8 cellular contexts compared by ENCODE assay signal in genomic region chr13:99281811-99282263, GRCh38. TPM values are rescaled to one million over a fixed set of nuclear protein-coding genes. Genes with fewer than 3 reads are reported as not detected.
DNase-seq lines count a peak whose midpoint lies in the region; ATAC-seq, FAIRE-seq and TF ChIP-seq lines count a peak whose summit lies in the region.

No MANE protein-coding gene starts in this region.

- TF ChIP-seq RAD21 in HepG2 (CRISPR knock-in tag; IDR thresholded peaks at IDR 0.05) = no peak

- FAIRE-seq in HepG2 (lab: Jason Lieb, UNC) = no peak

- H3K36me3 ChIP-seq in HepG2 (replicated peaks in 1 of 2; ENCODE audit: control insufficient read depth in 1 of 2, insufficient read depth in 2 of 2, low read length in 2 of 2) = peaks cover 2 to 11% of the 10 kb centered on the region in 2 experiments; a peak in 4 of 5 replicates
- no peaks in the 10 kb centered on the region for H3K36me3 ChIP-seq in upper lobe of right lung

- DNase-seq in AG20443 (ENCODE audit: low spot score) = peak; percentile 79
- DNase-seq in activated T-helper 1 cell treated with anti-CD3 and anti-CD28 coated beads, Interleukin-12 subunit alpha, Interleukin-12 subunit beta, Interleukin-2, Interleukin-4 antibody, amounts not matched to agents 30 ng/mL and 10 ng/mL and 1 ng/mL, durations not matched to agents 14 hours and 24 hours and 36 hours (ENCODE audit: low spot score) = no peak
- DNase-seq in HepG2 (ENCODE audit: low spot score) = no peak
- DNase-seq in upper lobe of right lung = peak; percentile 77
- DNase-seq in foreskin keratinocyte = no peak
- no peak for DNase-seq in RWPE1 (ENCODE audit: low spot score)

- H3K27ac Mint-ChIP-seq in activated T-helper 1 cell treated with anti-CD3 and anti-CD28 coated beads, Interleukin-12 subunit alpha, Interleukin-12 subunit beta, Interleukin-2, Interleukin-4 antibody, amounts not matched to agents 30 ng/mL and 10 ng/mL and 1 ng/mL, durations not matched to agents 14 hours and 24 hours and 36 hours = peak overlapping the region; percentile 32

- peaks cover 3% of the 10 kb centered on the region; the same call in 1 of the 2 replicates for H4K20me1 ChIP-seq in HepG2 (ENCODE audit: insufficient read depth, low read length)

- H2AFZ ChIP-seq in HepG2 (ENCODE audit: low read length) = no peak overlapping the region

- peaks cover 64% of the 10 kb centered on the region for H3K4me1 Mint-ChIP-seq in activated T-helper 1 cell treated with anti-CD3 and anti-CD28 coated beads, Interleukin-12 subunit alpha, Interleukin-12 subunit beta, Interleukin-2, Interleukin-4 antibody, amounts not matched to agents 30 ng/mL and 10 ng/mL and 1 ng/mL, durations not matched to agents 14 hours and 24 hours and 36 hours (ENCODE audit: low read depth)

- H3K9me3 ChIP-seq in HepG2 (ENCODE audit: low read length) = no peaks in the 10 kb centered on the region
- no peaks in the 10 kb centered on the region for H3K9me3 ChIP-seq in upper lobe of right lung

- H3K36me3 Mint-ChIP-seq in activated T-helper 1 cell treated with anti-CD3 and anti-CD28 coated beads, Interleukin-12 subunit alpha, Interleukin-12 subunit beta, Interleukin-2, Interleukin-4 antibody, amounts not matched to agents 30 ng/mL and 10 ng/mL and 1 ng/mL, durations not matched to agents 14 hours and 24 hours and 36 hours (ENCODE audit: low read depth) = peaks cover 31% of the 10 kb centered on the region

- 97% methylated on average over 5 of the region's 5 CpGs for WGBS in HepG2 (ENCODE audit: low lambda C conversion rate)

- H3K4me2 ChIP-seq in HepG2 (ENCODE audit: low read depth, low read length) = no peak overlapping the region

- no peak overlapping the region for H3K9ac ChIP-seq in HepG2 (ENCODE audit: insufficient read depth, low read depth, low read length)

- TF ChIP-seq POLR2A in HepG2 (IDR thresholded peaks at IDR 0.05; ENCODE audit: insufficient read depth in 1 of 2, low read depth in 2 of 2, low read length in 2 of 2) = no peak

- intact Hi-C loops in activated T-helper 1 cell treated with anti-CD3 and anti-CD28 coated beads, Interleukin-12 subunit alpha, Interleukin-12 subunit beta, Interleukin-2, Interleukin-4 antibody, amounts not matched to agents 30 ng/mL and 10 ng/mL and 1 ng/mL, durations not matched to agents 14 hours and 24 hours and 36 hours (cut with micrococcal nuclease) = loop anchor here (1.0 kb wide), 1 partner anchor 36 kb away; no protein-coding TSS in a partner anchor
- intact Hi-C loops in HepG2 (cut with micrococcal nuclease; ENCODE audit: unreplicated experiment) = no loop called here
- intact Hi-C loops in upper lobe of right lung (cut with DNase I) = no loop called here

- no peaks in the 10 kb centered on the region for H3K79me2 ChIP-seq in HepG2 (ENCODE audit: insufficient read depth, low read length)

- in situ Hi-C loops in HepG2 (cut with HindIII; ENCODE audit: extremely low pct_ligation_motif_present, low pct_unique_long_range_greater_than_20kb) = no loop called here

- peak; percentile 67 for ATAC-seq in GM19455 (IDR thresholded peaks at IDR 0.05; ENCODE audit: unreplicated experiment)
- ATAC-seq in HG03460 (IDR thresholded peaks at IDR 0.05; ENCODE audit: unreplicated experiment) = peak; percentile 69
- no peak for ATAC-seq in HepG2
- ATAC-seq in upper lobe of right lung = peak; percentile 87
- ATAC-seq in foreskin keratinocyte = no peak

- peaks cover 17% of the 10 kb centered on the region for H3K4me1 ChIP-seq in HepG2 (ENCODE audit: insufficient read depth, low read length)
- H3K4me1 ChIP-seq in upper lobe of right lung = peaks cover 43% of the 10 kb centered on the region
- no peaks in the 10 kb centered on the region for H3K4me1 ChIP-seq in foreskin keratinocyte

- no TSS peak for BruUV-seq in HepG2 (replicated peaks; lab: Mats Ljungman, UMichigan)

- POLR2A ChIA-PET in HepG2 (lab: Yijun Ruan, JAX) = no interaction called here
- POLR2A ChIA-PET in RWPE1 (lab: Yijun Ruan, JAX; ENCODE audit: low non-redundant PET) = no interaction called here

- no peak for TF ChIP-seq CTCF in HepG2 (CRISPR knock-in tag; IDR thresholded peaks at IDR 0.05)
- TF ChIP-seq CTCF in upper lobe of right lung (IDR thresholded peaks at IDR 0.05) = no peak
- no peak for TF ChIP-seq CTCF in foreskin keratinocyte (conservative IDR thresholded peaks at IDR 0.05)
- no peak for TF ChIP-seq CTCF in RWPE1 (conservative IDR thresholded peaks at IDR 0.05; ENCODE audit: low read depth)

- TF ChIP-seq EP300 in HepG2 (IDR thresholded peaks at IDR 0.05; ENCODE audit: low read depth in 2 of 2, low read length in 2 of 2) (no peak), HepG2 (CRISPR knock-in tag; IDR thresholded peaks at IDR 0.05; ENCODE audit: borderline replicate concordance) (no peak)

- no peaks in the 10 kb centered on the region for H3K27me3 ChIP-seq in HepG2 (ENCODE audit: control insufficient read depth in 1 of 2, insufficient read depth in 2 of 2, low read length in 2 of 2)
- H3K27me3 ChIP-seq in upper lobe of right lung = no peaks in the 10 kb centered on the region
- H3K27me3 ChIP-seq in foreskin keratinocyte = no peaks in the 10 kb centered on the region

- H3K4me3 Mint-ChIP-seq in activated T-helper 1 cell treated with anti-CD3 and anti-CD28 coated beads, Interleukin-12 subunit alpha, Interleukin-12 subunit beta, Interleukin-2, Interleukin-4 antibody, amounts not matched to agents 30 ng/mL and 10 ng/mL and 1 ng/mL, durations not matched to agents 14 hours and 24 hours and 36 hours = no peak overlapping the region

- CTCF ChIA-PET in HepG2 (lab: Yijun Ruan, JAX; ENCODE audit: low intra/inter-chr PET ratio, low total read pairs) (no interaction called here), RWPE1 (lab: Yijun Ruan, JAX) (no interaction called here)

- no peaks in the 10 kb centered on the region for H3K9me3 Mint-ChIP-seq in activated T-helper 1 cell treated with anti-CD3 and anti-CD28 coated beads, Interleukin-12 subunit alpha, Interleukin-12 subunit beta, Interleukin-2, Interleukin-4 antibody, amounts not matched to agents 30 ng/mL and 10 ng/mL and 1 ng/mL, durations not matched to agents 14 hours and 24 hours and 36 hours

- no peaks in the 10 kb centered on the region for H3K27me3 Mint-ChIP-seq in activated T-helper 1 cell treated with anti-CD3 and anti-CD28 coated beads, Interleukin-12 subunit alpha, Interleukin-12 subunit beta, Interleukin-2, Interleukin-4 antibody, amounts not matched to agents 30 ng/mL and 10 ng/mL and 1 ng/mL, durations not matched to agents 14 hours and 24 hours and 36 hours (ENCODE audit: insufficient read depth)

- H3K4me3 ChIP-seq in HepG2 (replicated peaks in 1 of 3; ENCODE audit: insufficient read depth in 1 of 3, low read depth in 2 of 3, low read length in 3 of 3) (no peak overlapping the region), upper lobe of right lung (no peak overlapping the region)

- H3K27ac ChIP-seq in HepG2 (ENCODE audit: extremely low read length, insufficient read depth, low read length) = no peak overlapping the region
- peak overlapping the region; percentile 67 for H3K27ac ChIP-seq in upper lobe of right lung
- no peak overlapping the region for H3K27ac ChIP-seq in foreskin keratinocyte
- H3K27ac ChIP-seq in RWPE1 = no peak overlapping the region

RNA-seq across cellular contexts. Expression of gene GPR18, which starts 23.7 kb away (rescaled TPM):
- 12.0 and 15.9 TPM in 2 replicates for total RNA-seq in activated T-helper 1 cell treated with anti-CD3 and anti-CD28 coated beads, Interleukin-12 subunit alpha, Interleukin-12 subunit beta, Interleukin-2, Interleukin-4 antibody, amounts not matched to agents 30 ng/mL and 10 ng/mL and 1 ng/mL, durations not matched to agents 14 hours and 24 hours and 36 hours
- not detected in 2 replicates for total RNA-seq in HepG2 (2016; rRNA removed; fragmentation: Illumina TruSeq; extraction: Trizol)
- total RNA-seq in HepG2 (2016; cell fraction: cytosol; rRNA removed; fragmentation: Illumina TruSeq; extraction: Trizol; ENCODE audit: low read depth) = not detected in 2 replicates
- total RNA-seq in HepG2 (2016; cell fraction: insoluble cytoplasmic fraction; rRNA removed; fragmentation: Illumina TruSeq; extraction: Trizol) = not detected in 2 replicates
- total RNA-seq in HepG2 (2016; cell fraction: membrane; rRNA removed; fragmentation: Illumina TruSeq; extraction: Trizol) = not detected in 2 replicates
- total RNA-seq in HepG2 (2016; cell fraction: nucleus; rRNA removed; fragmentation: Illumina TruSeq; extraction: Trizol) = not detected in 2 replicates
- not detected in 2 replicates for polyA plus RNA-seq in HepG2 (2011; rRNA removed)
- not detected in 2 replicates for polyA plus RNA-seq in HepG2 (2011; cell fraction: cytosol; rRNA removed)
- not detected in 2 replicates for polyA plus RNA-seq in HepG2 (2011; cell fraction: nucleus; rRNA removed)
- polyA plus RNA-seq in HepG2 (2012) = 0.09 and 0.13 TPM in 2 replicates
- polyA plus RNA-seq in HepG2 (2016; cell fraction: cytosol; fragmentation: Illumina TruSeq; extraction: Trizol; ENCODE audit: low read depth) = not detected in 2 replicates
- not detected in 2 replicates for polyA plus RNA-seq in HepG2 (2016; cell fraction: insoluble cytoplasmic fraction; fragmentation: Illumina TruSeq; extraction: Trizol; ENCODE audit: low read depth)
- not detected in 2 replicates for polyA plus RNA-seq in HepG2 (2016; cell fraction: membrane; fragmentation: Illumina TruSeq; extraction: Trizol; ENCODE audit: low read depth)
- polyA plus RNA-seq in HepG2 (2016; cell fraction: nucleus; fragmentation: Illumina TruSeq; extraction: Trizol; ENCODE audit: insufficient read depth, low read depth) = not detected in 2 replicates
- polyA minus RNA-seq in HepG2 (2011; rRNA and poly(A)+ RNA removed; ENCODE audit: low replicate concordance) = not detected in 2 replicates
- polyA minus RNA-seq in HepG2 (2011; cell fraction: cytosol; rRNA and poly(A)+ RNA removed) = not detected in 2 replicates
- polyA minus RNA-seq in HepG2 (2011; cell fraction: nucleus; rRNA and poly(A)+ RNA removed) = 0.26 TPM in 1 of 2 replicates, not detected in the other
- total RNA-seq in upper lobe of right lung = 0.58 TPM
- total RNA-seq in foreskin keratinocyte = not detected in 2 replicates
- polyA plus RNA-seq in foreskin keratinocyte = not detected in 2 replicates

RNA-seq across cellular contexts. Expression of gene GPR183, which starts 25.4 kb away (rescaled TPM):
- 22.6 and 23.6 TPM in 2 replicates for total RNA-seq in activated T-helper 1 cell treated with anti-CD3 and anti-CD28 coated beads, Interleukin-12 subunit alpha, Interleukin-12 subunit beta, Interleukin-2, Interleukin-4 antibody, amounts not matched to agents 30 ng/mL and 10 ng/mL and 1 ng/mL, durations not matched to agents 14 hours and 24 hours and 36 hours
- total RNA-seq in HepG2 (2016; rRNA removed; fragmentation: Illumina TruSeq; extraction: Trizol) (not detected in 2 replicates), upper lobe of right lung (13.6 TPM), foreskin keratinocyte (not detected in 2 replicates)
- not detected in 2 replicates for total RNA-seq in HepG2 (2016; cell fraction: cytosol; rRNA removed; fragmentation: Illumina TruSeq; extraction: Trizol; ENCODE audit: low read depth)
- total RNA-seq in HepG2 (2016; cell fraction: insoluble cytoplasmic fraction; rRNA removed; fragmentation: Illumina TruSeq; extraction: Trizol) = not detected in 2 replicates
- total RNA-seq in HepG2 (2016; cell fraction: membrane; rRNA removed; fragmentation: Illumina TruSeq; extraction: Trizol) = not detected in 2 replicates
- not detected in 2 replicates for total RNA-seq in HepG2 (2016; cell fraction: nucleus; rRNA removed; fragmentation: Illumina TruSeq; extraction: Trizol)
- polyA plus RNA-seq in HepG2 (2011; rRNA removed) (not detected in 2 replicates), foreskin keratinocyte (not detected in 2 replicates)
- polyA plus RNA-seq in HepG2 (2011; cell fraction: cytosol; rRNA removed) = not detected in 2 replicates
- not detected in 2 replicates for polyA plus RNA-seq in HepG2 (2011; cell fraction: nucleus; rRNA removed)
- 0.08 TPM in 1 of 2 replicates, not detected in the other for polyA plus RNA-seq in HepG2 (2012)
- not detected in 2 replicates for polyA plus RNA-seq in HepG2 (2016; cell fraction: cytosol; fragmentation: Illumina TruSeq; extraction: Trizol; ENCODE audit: low read depth)
- not detected in 2 replicates for polyA plus RNA-seq in HepG2 (2016; cell fraction: insoluble cytoplasmic fraction; fragmentation: Illumina TruSeq; extraction: Trizol; ENCODE audit: low read depth)
- not detected in 2 replicates for polyA plus RNA-seq in HepG2 (2016; cell fraction: membrane; fragmentation: Illumina TruSeq; extraction: Trizol; ENCODE audit: low read depth)
- polyA plus RNA-seq in HepG2 (2016; cell fraction: nucleus; fragmentation: Illumina TruSeq; extraction: Trizol; ENCODE audit: insufficient read depth, low read depth) = not detected in 2 replicates
- not detected in 2 replicates for polyA minus RNA-seq in HepG2 (2011; rRNA and poly(A)+ RNA removed; ENCODE audit: low replicate concordance)
- not detected in 2 replicates for polyA minus RNA-seq in HepG2 (2011; cell fraction: cytosol; rRNA and poly(A)+ RNA removed)
- polyA minus RNA-seq in HepG2 (2011; cell fraction: nucleus; rRNA and poly(A)+ RNA removed) = 0.26 TPM in 1 of 2 replicates, not detected in the other

Comparison
In these comparisons a context has a peak if more than half of its experiments do, and no peak if none do; other contexts are left out.
1. DNase-seq: peak in AG20443 (single experiment) and upper lobe of right lung (single experiment); none in activated T-helper 1 cell treated with anti-CD3 and anti-CD28 coated beads, Interleukin-12 subunit alpha, Interleukin-12 subunit beta, Interleukin-2, Interleukin-4 antibody, amounts not matched to agents 30 ng/mL and 10 ng/mL and 1 ng/mL, durations not matched to agents 14 hours and 24 hours and 36 hours (single experiment), HepG2 (single experiment), foreskin keratinocyte (0 of 2) and RWPE1 (single experiment).
2. ATAC-seq: peak in GM19455 (single experiment), HG03460 (single experiment) and upper lobe of right lung (single experiment); none in HepG2 (single experiment) and foreskin keratinocyte (single experiment).
3. RNA of gene GPR183, which starts 25.4 kb away (total RNA-seq): 22.6 to 23.6 TPM in activated T-helper 1 cell treated with anti-CD3 and anti-CD28 coated beads, Interleukin-12 subunit alpha, Interleukin-12 subunit beta, Interleukin-2, Interleukin-4 antibody, amounts not matched to agents 30 ng/mL and 10 ng/mL and 1 ng/mL, durations not matched to agents 14 hours and 24 hours and 36 hours and 13.6 TPM in upper lobe of right lung (single experiment); not detected in HepG2 and not detected in foreskin keratinocyte; every median in the first group is over 10 times any median in the second.